Comparison of ENCODE assay signal across 2 cellular contexts in the genomic region with DNA sequence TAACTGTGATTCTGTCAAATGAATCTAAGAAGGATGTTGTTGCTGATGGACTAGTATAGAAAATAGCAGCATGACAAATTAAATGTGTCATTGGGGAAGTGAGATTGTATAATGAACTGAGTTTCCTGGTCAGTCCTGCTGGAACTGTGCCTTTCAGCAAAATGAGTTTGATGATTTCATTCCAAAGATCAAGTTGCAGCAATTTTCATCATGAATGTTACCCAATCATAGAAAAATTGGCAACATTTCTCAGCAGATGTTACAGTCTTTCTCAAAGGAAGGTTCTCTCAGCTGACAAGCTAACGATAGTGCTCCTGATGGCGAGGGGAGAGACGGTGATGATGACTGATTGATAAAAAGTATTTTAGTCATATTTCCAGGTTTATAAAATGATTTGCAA.
TF ChIP-seq lines count a peak whose summit lies in the region.

No MANE protein-coding gene starts in this region.

TF ChIP-seq in HCT116, 20 proteins besides CTCF, POLR2A, EP300 and RAD21:
- TF ChIP-seq SP1 (IDR thresholded peaks at IDR 0.05; ENCODE audit: low read depth) (peak; percentile 10; the same call in 1 of the 2 replicates), FOSL1 (IDR thresholded peaks at IDR 0.05; ENCODE audit: low read depth) (0 out of 2 replicates have a peak, but pooled peaks have one; percentile 8), ELF1 (IDR thresholded peaks at IDR 0.05; ENCODE audit: borderline replicate concordance, low read depth) (no peak), YY1 (IDR thresholded peaks at IDR 0.05; ENCODE audit: extremely low read depth, insufficient replicate concordance, low read depth, low read length) (no peak), CEBPB (IDR thresholded peaks at IDR 0.05; ENCODE audit: low read depth) (peak; percentile 83)
- TF ChIP-seq, protein P1, sequence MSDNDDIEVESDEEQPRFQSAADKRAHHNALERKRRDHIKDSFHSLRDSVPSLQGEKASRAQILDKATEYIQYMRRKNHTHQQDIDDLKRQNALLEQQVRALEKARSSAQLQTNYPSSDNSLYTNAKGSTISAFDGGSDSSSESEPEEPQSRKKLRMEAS (IDR thresholded peaks at IDR 0.05), result no peak

TF ChIP-seq in endothelial cell of umbilical vein, 7 proteins besides CTCF, POLR2A, EP300 and RAD21:
- TF ChIP-seq GATA2 (IDR thresholded peaks at IDR 0.05; ENCODE audit: insufficient read depth, insufficient read length, low read depth, low read length), result peak; percentile 46
- TF ChIP-seq POLR2AphosphoS5 (IDR thresholded peaks at IDR 0.05; ENCODE audit: insufficient read depth, low read depth, low read length), result no peak
